Comparison of ENCODE assay signal across 16 cellular contexts in the genomic region with DNA sequence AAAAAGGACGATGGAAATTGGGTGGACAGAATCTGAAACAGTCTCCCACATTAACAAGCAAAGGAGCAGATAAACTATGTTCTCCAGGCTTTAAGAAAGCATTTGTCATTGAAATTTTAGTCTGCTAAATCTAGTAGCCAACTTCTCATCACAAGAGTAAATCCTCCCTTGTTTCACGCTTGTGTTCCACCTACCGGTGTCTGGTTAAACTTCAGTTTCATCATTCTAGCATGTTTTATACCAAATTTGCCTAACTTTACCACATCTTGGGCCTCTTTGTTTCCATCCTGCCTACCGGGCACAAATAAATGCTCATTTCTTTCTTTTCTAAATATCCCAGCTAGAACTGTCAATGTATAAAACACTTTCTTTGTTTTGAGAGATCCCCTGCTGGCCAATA. TPM values are rescaled to one million over a fixed set of nuclear protein-coding genes. Genes with fewer than 3 reads are reported as not detected.
A peak's percentile ranks its signal among the peaks of the same experiment; 100 is the strongest.
DNase-seq lines count a peak whose midpoint lies in the region; ATAC-seq and TF ChIP-seq lines count a peak whose summit lies in the region.
"Had no signal": no experiment of that assay in that cellular context is flagged by ENCODE, and none has a peak within 500 bp of the region (broad histone marks: within the 10 kb centered on the region; RNA-seq: fewer than 3 reads in every experiment).

No MANE protein-coding gene starts in this region.

- H3K4me2 ChIP-seq in BLaER1 treated with 17β-estradiol and CSF1 and Interleukin-3, amounts not matched to agents 10 nM and 100 nM = peak overlapping the region; percentile 38 to 89 (median 83); a peak in 20 of 22 replicates

- H3K4me3 Mint-ChIP-seq in dendritic cell treated with granulocyte-macrophage colony-stimulating factor and Interleukin-4, amounts not matched to agents 40 ng/mL and 50 ng/mL, for 4 days = peak overlapping the region; percentile 44
- H3K4me3 Mint-ChIP-seq: activated naive CD8-positive, alpha-beta T cell treated with anti-CD3 and anti-CD28 coated beads, Interleukin-2, amount 10 ng/mL, durations not matched to agents 7 days and 5 days had no signal

- H3K9me3 ChIP-seq in BLaER1 treated with 17β-estradiol and CSF1 and Interleukin-3, amounts not matched to agents 10 nM and 100 nM (replicated peaks in 1 of 11) = no peaks in the 10 kb centered on the region
- H3K9me3 ChIP-seq in upper lobe of right lung (no peaks in the 10 kb centered on the region), transverse colon (no peaks in the 10 kb centered on the region)
- H3K9me3 ChIP-seq: pancreas, SJCRH30 had no signal

- ATAC-seq in GM19035 (IDR thresholded peaks at IDR 0.05; ENCODE audit: unreplicated experiment) = peak; percentile 57
- peak; percentile 40 for ATAC-seq in HG03060 (IDR thresholded peaks at IDR 0.05; ENCODE audit: low read depth, unreplicated experiment)
- ATAC-seq in upper lobe of right lung = no peak
- ATAC-seq: K562, pancreas had no signal

- WGBS in transverse colon (ENCODE audit: low coverage in 1 of 2), 2 donors = 75 to 79% methylated on average over 4 of the region's 4 CpGs

- peaks cover 55 to 99% (median 69%) of the 10 kb centered on the region in 10 experiments for H3K4me1 ChIP-seq in BLaER1 treated with 17β-estradiol and CSF1 and Interleukin-3, amounts not matched to agents 10 nM and 100 nM
- peaks cover 8% of the 10 kb centered on the region for H3K4me1 ChIP-seq in upper lobe of right lung
- peaks cover 0 to 18% (median 7%) of the 10 kb centered on the region in 4 donors for H3K4me1 ChIP-seq in transverse colon

- intact Hi-C loops in dendritic cell treated with granulocyte-macrophage colony-stimulating factor and Interleukin-4, amounts not matched to agents 40 ng/mL and 50 ng/mL, for 4 days (cut with micrococcal nuclease) = no loop called here
- intact Hi-C loops in upper lobe of right lung (cut with DNase I) = no loop called here
- intact Hi-C loops in transverse colon (cut with DNase I; ENCODE audit: low total_unique reads) = no loop called here

- peaks cover 49% of the 10 kb centered on the region for H3K4me1 Mint-ChIP-seq in dendritic cell treated with granulocyte-macrophage colony-stimulating factor and Interleukin-4, amounts not matched to agents 40 ng/mL and 50 ng/mL, for 4 days (ENCODE audit: low read depth)

- TF ChIP-seq POLR2A in transverse colon (IDR thresholded peaks at IDR 0.05) = no peak

- H3K36me3 Mint-ChIP-seq in dendritic cell treated with granulocyte-macrophage colony-stimulating factor and Interleukin-4, amounts not matched to agents 40 ng/mL and 50 ng/mL, for 4 days (ENCODE audit: low read depth) = peaks cover 40% of the 10 kb centered on the region

- H4K20me1 ChIP-seq in BLaER1 treated with 17β-estradiol and CSF1 and Interleukin-3, amounts not matched to agents 10 nM and 100 nM = peaks cover 0 to 27% (median 0%) of the 10 kb centered on the region in 11 experiments; a peak in 3 of 22 replicates

- DNase-seq in NCI-H510A (lab: John Stamatoyannopoulos, UW) = no peak
- DNase-seq in NCI-H1694 (lab: John Stamatoyannopoulos, UW) = no peak
- no peak for DNase-seq in upper lobe of right lung
- no peak for DNase-seq in transverse colon
- DNase-seq: activated CD8-positive, alpha-beta memory T cell treated with anti-CD3 and anti-CD28 coated beads, Interleukin-2, amount 50 U/mL, for 4 hours; activated naive CD8-positive, alpha-beta T cell treated with anti-CD3 and anti-CD28 coated beads, Interleukin-2, amount 10 ng/mL, durations not matched to agents 7 days and 5 days; NCI-H1694 treated with DMSO at 0.1 percent for 48 hours; NCI-H774; pancreas had no signal

- H3K27ac ChIP-seq in BLaER1 treated with 17β-estradiol and CSF1 and Interleukin-3, amounts not matched to agents 10 nM and 100 nM = peak overlapping the region in 9 of 11 experiments; percentile 5 to 95 (median 50); a peak in 16 of 22 replicates
- H3K27ac ChIP-seq in upper lobe of right lung = no peak overlapping the region
- no peak overlapping the region for H3K27ac ChIP-seq in transverse colon
- H3K27ac ChIP-seq: pancreas, SJCRH30, VCaP had no signal

- H3K27me3 ChIP-seq in BLaER1 treated with 17β-estradiol and CSF1 and Interleukin-3, amounts not matched to agents 10 nM and 100 nM = no peaks in the 10 kb centered on the region
- no peaks in the 10 kb centered on the region for H3K27me3 ChIP-seq in upper lobe of right lung
- no peaks in the 10 kb centered on the region for H3K27me3 ChIP-seq in transverse colon
- H3K27me3 ChIP-seq: pancreas, SJCRH30 had no signal

- H3K27me3 Mint-ChIP-seq in dendritic cell treated with granulocyte-macrophage colony-stimulating factor and Interleukin-4, amounts not matched to agents 40 ng/mL and 50 ng/mL, for 4 days = no peaks in the 10 kb centered on the region
- H3K27me3 Mint-ChIP-seq: activated naive CD8-positive, alpha-beta T cell treated with anti-CD3 and anti-CD28 coated beads, Interleukin-2, amount 10 ng/mL, durations not matched to agents 7 days and 5 days had no signal

- H3K4me3 ChIP-seq in BLaER1 treated with 17β-estradiol and CSF1 and Interleukin-3, amounts not matched to agents 10 nM and 100 nM = peak overlapping the region in 3 of 10 experiments; percentile 21 to 93 (median 35); a peak in 5 of 20 replicates
- no peak overlapping the region for H3K4me3 ChIP-seq in upper lobe of right lung
- no peak overlapping the region for H3K4me3 ChIP-seq in transverse colon
- H3K4me3 ChIP-seq: K562, pancreas, SJCRH30 had no signal

- no peaks in the 10 kb centered on the region for H3K9me3 Mint-ChIP-seq in dendritic cell treated with granulocyte-macrophage colony-stimulating factor and Interleukin-4, amounts not matched to agents 40 ng/mL and 50 ng/mL, for 4 days
- H3K9me3 Mint-ChIP-seq: activated naive CD8-positive, alpha-beta T cell treated with anti-CD3 and anti-CD28 coated beads, Interleukin-2, amount 10 ng/mL, durations not matched to agents 7 days and 5 days had no signal

- peaks cover 0 to 53% (median 5%) of the 10 kb centered on the region in 11 experiments; a peak in 12 of 22 replicates for H3K36me3 ChIP-seq in BLaER1 treated with 17β-estradiol and CSF1 and Interleukin-3, amounts not matched to agents 10 nM and 100 nM
- H3K36me3 ChIP-seq in upper lobe of right lung (peaks cover 6% of the 10 kb centered on the region), transverse colon (no peaks in the 10 kb centered on the region)
- H3K36me3 ChIP-seq: pancreas, SJCRH30 had no signal

- in situ Hi-C loops in transverse colon (cut with MboI; ENCODE audit: low pct_ligation_motif_present in 1 of 4, low pct_unique_long_range_greater_than_20kb in 1 of 4, low sequenced_read_pairs in 3 of 4) = no loop called here

- H3K27ac Mint-ChIP-seq in dendritic cell treated with granulocyte-macrophage colony-stimulating factor and Interleukin-4, amounts not matched to agents 40 ng/mL and 50 ng/mL, for 4 days = no peak overlapping the region
- H3K27ac Mint-ChIP-seq: activated naive CD8-positive, alpha-beta T cell treated with anti-CD3 and anti-CD28 coated beads, Interleukin-2, amount 10 ng/mL, durations not matched to agents 7 days and 5 days had no signal

- H3K9ac ChIP-seq in BLaER1 treated with 17β-estradiol and CSF1 and Interleukin-3, amounts not matched to agents 10 nM and 100 nM = peak overlapping the region in 3 of 11 experiments; percentile 46 to 78 (median 68); a peak in 6 of 22 replicates

- TF ChIP-seq EP300 in transverse colon (IDR thresholded peaks at IDR 0.05; ENCODE audit: low read depth) = no peak

- TF ChIP-seq CTCF in upper lobe of right lung (IDR thresholded peaks at IDR 0.05) (no peak), transverse colon (IDR thresholded peaks at IDR 0.05) (no peak)

RNA-seq across cellular contexts. Expression of a gene that starts 5.8 kb away (rescaled TPM):
- total RNA-seq in upper lobe of right lung = 194 TPM
- total RNA-seq in transverse colon = 10 to 100 TPM in 3 of 4 donors, 1 to 10 TPM in 1; 3.6 to 23.8 (median 12.1) TPM

RNA-seq across cellular contexts. Expression of a gene that starts 38.7 kb away (rescaled TPM):
- total RNA-seq in upper lobe of right lung (7.8 TPM), transverse colon (1 to 10 TPM in 2 of 4 donors, not detected in 2; 1.1 to 2.1 TPM)
- total RNA-seq: activated naive CD8-positive, alpha-beta T cell treated with anti-CD3 and anti-CD28 coated beads, Interleukin-2, amount 10 ng/mL, durations not matched to agents 7 days and 5 days; K562 had no signal

RNA-seq across cellular contexts. Expression of a gene that starts 56.0 kb away (rescaled TPM):
- total RNA-seq in upper lobe of right lung (47.2 TPM), transverse colon (1 to 10 TPM in 2 of 4 donors, under 1 TPM in 2; 0.20 to 7.0 (median 2.3) TPM)

Comparison
In these comparisons a context has a peak if more than half of its experiments do, and no peak if none do; other contexts are left out.
1. H3K27ac ChIP-seq: peak in BLaER1 treated with 17β-estradiol and CSF1 and Interleukin-3, amounts not matched to agents 10 nM and 100 nM (9 of 11); none in upper lobe of right lung (single experiment) and transverse colon (0 of 4).